ENCODE assay signal across 30 cellular contexts in genomic region chr16:73404001-73404400, GRCh38.
"Had no signal": no experiment of that assay in that cellular context is flagged by ENCODE, and none has a peak within 500 bp of the region (broad histone marks: within the 10 kb centered on the region; RNA-seq: fewer than 3 reads in every experiment).

No MANE protein-coding gene starts in this region.

- H3K4me3 Mint-ChIP-seq: central memory CD8-positive, alpha-beta T cell; dendritic cell treated with granulocyte-macrophage colony-stimulating factor and Interleukin-4, amounts not matched to agents 40 ng/mL and 50 ng/mL, for 4 days; endodermal cell; memory B cell; mesothelial cell of epicardium; naive B cell; natural killer cell treated with Interleukin-12 subunit alpha and Interleukin-12 subunit beta and Interleukin-15 and Interleukin-18, amount 100 ng/mL, for 72 hours; stimulated activated effector memory CD8-positive, alpha-beta T cell treated with anti-CD3 and anti-CD28 coated beads, Interleukin-12 subunit alpha, Interleukin-12 subunit beta, amount 100 ng/mL, for 72 hours had no signal

- DNase-seq: colonic mucosa; effector CD8-positive, alpha-beta T cell; endodermal cell; foreskin fibroblast; heart right ventricle; hippocampal formation; kidney glomerular epithelial cell; left colon; mucosa of descending colon; naive B cell; right lobe of liver; small intestine; stimulated activated CD4-positive, alpha-beta T cell treated with anti-CD3 and anti-CD28 coated beads, Interleukin-1b, Interleukin-23, amount 100 ng/mL, for 48 hours; stimulated activated CD4-positive, alpha-beta T cell treated with anti-CD3 and anti-CD28 coated beads, Interleukin-4, amount 100 ng/mL, for 24 hours; stimulated activated naive CD4-positive, alpha-beta T cell treated with Interleukin-2 at 50 U/mL for 16 hours; stomach; thyroid gland; trophoblast cell had no signal

- H3K4me1 ChIP-seq: colonic mucosa, gastroesophageal sphincter, parathyroid adenoma, right lobe of liver, stomach had no signal

- H3K36me3 Mint-ChIP-seq: memory B cell; mesothelial cell of epicardium; naive B cell; natural killer cell treated with Interleukin-12 subunit alpha and Interleukin-12 subunit beta and Interleukin-15 and Interleukin-18, amount 100 ng/mL, for 72 hours; stimulated activated effector memory CD8-positive, alpha-beta T cell treated with anti-CD3 and anti-CD28 coated beads, Interleukin-12 subunit alpha, Interleukin-12 subunit beta, amount 100 ng/mL, for 72 hours had no signal

- H3K9me3 Mint-ChIP-seq: dendritic cell treated with granulocyte-macrophage colony-stimulating factor and Interleukin-4, amounts not matched to agents 40 ng/mL and 50 ng/mL, for 4 days; mesothelial cell of epicardium; naive B cell; natural killer cell treated with Interleukin-12 subunit alpha and Interleukin-12 subunit beta and Interleukin-15 and Interleukin-18, amount 100 ng/mL, for 72 hours had no signal

- H3K27ac Mint-ChIP-seq: dendritic cell treated with granulocyte-macrophage colony-stimulating factor and Interleukin-4, amounts not matched to agents 40 ng/mL and 50 ng/mL, for 4 days; endodermal cell; memory B cell; mesothelial cell of epicardium; naive B cell; natural killer cell treated with Interleukin-12 subunit alpha and Interleukin-12 subunit beta and Interleukin-15 and Interleukin-18, amount 100 ng/mL, for 72 hours; progenitor cell of endocrine pancreas; stimulated activated effector memory CD8-positive, alpha-beta T cell treated with anti-CD3 and anti-CD28 coated beads, Interleukin-12 subunit alpha, Interleukin-12 subunit beta, amount 100 ng/mL, for 72 hours had no signal

- ATAC-seq: esophagus mucosa; gastroesophageal sphincter; heart right ventricle; left colon; mucosa of descending colon; right lobe of liver; stimulated activated effector memory CD8-positive, alpha-beta T cell treated with anti-CD3 and anti-CD28 coated beads, Interleukin-12 subunit alpha, Interleukin-12 subunit beta, amount 100 ng/mL, for 72 hours had no signal

- H2AFZ ChIP-seq: parathyroid adenoma had no signal

- H3K27me3 Mint-ChIP-seq: central memory CD8-positive, alpha-beta T cell; dendritic cell treated with granulocyte-macrophage colony-stimulating factor and Interleukin-4, amounts not matched to agents 40 ng/mL and 50 ng/mL, for 4 days had no signal

- H3K9ac ChIP-seq: parathyroid adenoma had no signal

- H3K9me3 ChIP-seq: colonic mucosa, gastroesophageal sphincter, heart right ventricle, mucosa of descending colon, right lobe of liver, stomach, thyroid gland had no signal

- H3K36me3 ChIP-seq: colonic mucosa, gastroesophageal sphincter, heart right ventricle, right lobe of liver, stomach, thyroid gland had no signal

- H3K27ac ChIP-seq: colonic mucosa, epithelial cell of prostate, gastroesophageal sphincter, heart right ventricle, parathyroid adenoma, right lobe of liver, stomach, thyroid gland had no signal

- H3K27me3 ChIP-seq: colonic mucosa, right lobe of liver, stomach, thyroid gland had no signal

- H3K4me1 Mint-ChIP-seq: central memory CD8-positive, alpha-beta T cell; memory B cell; naive B cell; stimulated activated effector memory CD8-positive, alpha-beta T cell treated with anti-CD3 and anti-CD28 coated beads, Interleukin-12 subunit alpha, Interleukin-12 subunit beta, amount 100 ng/mL, for 72 hours had no signal

- H3K4me3 ChIP-seq: colonic mucosa, gastroesophageal sphincter, heart right ventricle, lung, mucosa of descending colon, right lobe of liver, stomach, thyroid gland had no signal
